26 cellular contexts compared by ENCODE assay signal in the genomic region with DNA sequence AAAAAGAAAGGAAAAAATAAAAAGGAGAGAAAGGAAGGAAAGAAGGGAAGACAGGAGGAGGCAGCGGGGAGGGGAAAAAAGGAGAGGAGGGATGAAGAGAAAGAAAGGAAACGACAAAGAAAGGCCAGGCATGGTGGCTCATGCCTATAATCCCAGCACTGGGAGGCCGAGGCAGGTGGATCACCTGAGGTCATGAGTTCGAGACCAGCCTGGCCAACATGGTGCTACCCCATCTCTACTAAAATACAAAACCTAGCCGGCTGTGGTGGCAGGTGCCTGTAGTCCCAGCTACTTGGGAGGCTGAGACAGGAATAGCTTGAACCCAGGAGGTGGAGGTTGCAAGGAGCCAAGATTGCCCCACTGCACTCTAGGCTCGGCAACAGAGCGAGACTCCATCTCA.
"Had no signal": no experiment of that assay in that cellular context is flagged by ENCODE, and none has a peak within 500 bp of the region (broad histone marks: within the 10 kb centered on the region; RNA-seq: fewer than 3 reads in every experiment).

No MANE protein-coding gene starts in this region.

- H3K4me1 Mint-ChIP-seq: mesothelial cell of epicardium, nephron progenitor cell, neural progenitor cell had no signal

- H3K4me3 Mint-ChIP-seq: immature natural killer cell; memory B cell; mesothelial cell of epicardium; naive B cell; natural killer cell; nephron progenitor cell; neural progenitor cell; stimulated activated naive CD8-positive, alpha-beta T cell treated with anti-CD3 and anti-CD28 coated beads, Interleukin-15, Interleukin-2, amounts not matched to agents 100 ng/mL and 50 ng/mL, for 24 hours; type B pancreatic cell had no signal

- H3K36me3 ChIP-seq: left ventricle myocardium inferior, neural progenitor cell, neutrophil, ovary, right atrium auricular region, vagina had no signal

- H3K9me3 ChIP-seq: heart left ventricle, left ventricle myocardium inferior, neutrophil, ovary, right atrium auricular region, tibial nerve, vagina had no signal

- H3K36me3 Mint-ChIP-seq: natural killer cell had no signal

- H3K4me1 ChIP-seq: neural progenitor cell had no signal

- H3K27ac ChIP-seq: heart left ventricle, left ventricle myocardium inferior, neural progenitor cell, neutrophil, ovary, right atrium auricular region, skin epidermis, tibial nerve, vagina had no signal

- ATAC-seq: heart left ventricle, natural killer cell, sciatic nerve had no signal

- DNase-seq: heart left ventricle; hypothalamus; immature natural killer cell; left ventricle myocardium inferior; naive B cell; natural killer cell; nephron progenitor cell; occipital lobe; ovary; stimulated activated CD4-positive, alpha-beta T cell treated with anti-CD3 and anti-CD28 coated beads, Interleukin-12 subunit alpha, Interleukin-12 subunit beta, amount 100 ng/mL, for 4 hours; stimulated activated CD4-positive, alpha-beta T cell treated with anti-CD3 and anti-CD28 coated beads, Interleukin-15, amount 100 ng/mL, for 24 hours; stimulated activated CD4-positive, alpha-beta T cell treated with anti-CD3 and anti-CD28 coated beads, Interleukin-2, amount 100 ng/mL, for 24 hours; stimulated activated CD4-positive, alpha-beta T cell treated with anti-CD3 and anti-CD28 coated beads, Interleukin-4, amount 100 ng/mL, for 1 hour; stimulated activated naive CD4-positive, alpha-beta T cell had no signal

- H3K27ac Mint-ChIP-seq: memory B cell, nephron progenitor cell, type B pancreatic cell had no signal

- H3K4me2 ChIP-seq: neural progenitor cell had no signal

- H3K27me3 ChIP-seq: heart left ventricle, neural progenitor cell, neutrophil, ovary, right atrium auricular region, tibial nerve, vagina had no signal

- H2AFZ ChIP-seq: neural progenitor cell had no signal

- H3K4me3 ChIP-seq: heart left ventricle, left ventricle myocardium inferior, neural progenitor cell, ovary, right atrium auricular region, skin epidermis, tibial nerve, vagina had no signal

- H3K9ac ChIP-seq: neural progenitor cell had no signal

- H3K9me3 Mint-ChIP-seq: immature natural killer cell; memory B cell; mesothelial cell of epicardium; naive B cell; natural killer cell; stimulated activated naive CD8-positive, alpha-beta T cell treated with anti-CD3 and anti-CD28 coated beads, Interleukin-15, Interleukin-2, amounts not matched to agents 100 ng/mL and 50 ng/mL, for 24 hours had no signal

- H3K27me3 Mint-ChIP-seq: memory B cell; naive B cell; progenitor cell of endocrine pancreas; stimulated activated naive CD8-positive, alpha-beta T cell treated with anti-CD3 and anti-CD28 coated beads, Interleukin-15, Interleukin-2, amounts not matched to agents 100 ng/mL and 50 ng/mL, for 24 hours; type B pancreatic cell had no signal
